Comparison of ENCODE assay signal across 8 cellular contexts in genomic region chr6:37516076-37516919, GRCh38. TPM values are rescaled to one million over a fixed set of nuclear protein-coding genes. Genes with fewer than 3 reads are reported as not detected.
DNase-seq lines count a peak whose midpoint lies in the region; ATAC-seq and TF ChIP-seq lines count a peak whose summit lies in the region.

No MANE protein-coding gene starts in this region.

- peaks cover 50 to 94% (median 79%) of the 10 kb centered on the region in 4 donors for H3K4me1 Mint-ChIP-seq in CD4-positive, alpha-beta memory T cell
- H3K4me1 Mint-ChIP-seq in naive B cell: peaks cover 29 to 37% (median 30%) of the 10 kb centered on the region in 3 donors
- peaks cover 95% of the 10 kb centered on the region for H3K4me1 Mint-ChIP-seq in stimulated activated naive CD8-positive, alpha-beta T cell treated with anti-CD3 and anti-CD28 coated beads, Interleukin-15, amount 100 ng/mL, for 72 hours

- H3K27me3 ChIP-seq in CD4-positive, alpha-beta memory T cell (ENCODE audit: insufficient read depth, low read length): no peaks in the 10 kb centered on the region
- H3K27me3 ChIP-seq in body of pancreas: no peaks in the 10 kb centered on the region

- TF ChIP-seq CTCF in body of pancreas (IDR thresholded peaks at IDR 0.05): no peak

- ATAC-seq in GM21515 (IDR thresholded peaks at IDR 0.05; ENCODE audit: unreplicated experiment): peak; percentile 45
- ATAC-seq in body of pancreas: peak; percentile 52
- ATAC-seq in naive B cell (ENCODE audit: low read depth in 2 of 2): peak; percentile 88 to 94
- ATAC-seq in stimulated activated naive CD8-positive, alpha-beta T cell treated with anti-CD3 and anti-CD28 coated beads, Interleukin-15, amount 100 ng/mL, for 72 hours: peak; percentile 91

- H3K4me1 ChIP-seq in CD4-positive, alpha-beta memory T cell (ENCODE audit: insufficient read depth, low read length): peaks cover 91% of the 10 kb centered on the region
- H3K4me1 ChIP-seq in body of pancreas: peaks cover 13% of the 10 kb centered on the region

- CTCF ChIA-PET in CD4-positive, alpha-beta memory T cell (lab: Charles Lee; ENCODE audit: partially characterized antibody): interaction anchor here (0.7 to 4.5 kb wide), 13 partner anchors 8 to 83 kb away, joined by 3 to 77 read pairs (median 8); partner anchors contain the start of genes CCDC167 and CMTR1

- peak overlapping the region; percentile 99 for H3K27ac ChIP-seq in CD4-positive, alpha-beta memory T cell (ENCODE audit: low read depth, low read length)
- peak overlapping the region in 1 of 4 donors; percentile 53 for H3K27ac ChIP-seq in body of pancreas

- H3K4me3 Mint-ChIP-seq in CD4-positive, alpha-beta memory T cell: peak overlapping the region; percentile 84 to 95 (median 92)
- H3K4me3 Mint-ChIP-seq in naive B cell: peak overlapping the region in 7 of 8 donors; percentile 36 to 78 (median 67)
- H3K4me3 Mint-ChIP-seq in stimulated activated naive CD8-positive, alpha-beta T cell treated with anti-CD3 and anti-CD28 coated beads, Interleukin-15, amount 100 ng/mL, for 72 hours: peak overlapping the region; percentile 93

- H3K27me3 Mint-ChIP-seq in CD4-positive, alpha-beta memory T cell: no peaks in the 10 kb centered on the region
- H3K27me3 Mint-ChIP-seq in naive B cell: peaks cover 0 to 22% (median 4%) of the 10 kb centered on the region in 3 donors
- no peaks in the 10 kb centered on the region for H3K27me3 Mint-ChIP-seq in stimulated activated naive CD8-positive, alpha-beta T cell treated with anti-CD3 and anti-CD28 coated beads, Interleukin-15, amount 100 ng/mL, for 72 hours

- H3K9me3 ChIP-seq in CD4-positive, alpha-beta memory T cell (ENCODE audit: control insufficient read depth in 1 of 2, low read length in 2 of 2): no peaks in the 10 kb centered on the region
- H3K9me3 ChIP-seq in body of pancreas: no peaks in the 10 kb centered on the region

- H3K9me3 Mint-ChIP-seq in CD4-positive, alpha-beta memory T cell: peaks cover 0 to 1% (median 0%) of the 10 kb centered on the region in 8 donors
- H3K9me3 Mint-ChIP-seq in naive B cell: peaks cover 0 to 6% (median 0%) of the 10 kb centered on the region in 7 donors
- H3K9me3 Mint-ChIP-seq in stimulated activated naive CD8-positive, alpha-beta T cell treated with anti-CD3 and anti-CD28 coated beads, Interleukin-15, amount 100 ng/mL, for 72 hours: no peaks in the 10 kb centered on the region

- no peak for TF ChIP-seq POLR2A in body of pancreas (IDR thresholded peaks at IDR 0.05)

- intact Hi-C loops in CD4-positive, alpha-beta memory T cell (cut with micrococcal nuclease): loop anchor here (1.0 to 2.0 kb wide), 5 partner anchors 8 to 83 kb away; partner anchors contain the start of gene CMTR1
- intact Hi-C loops in body of pancreas (cut with DNase I): no loop called here

- POLR2A ChIA-PET in CD4-positive, alpha-beta memory T cell (lab: Charles Lee; ENCODE audit: partially characterized antibody): interaction anchor here (0.7 to 16.9 kb wide), 21 partner anchors 13 to 528 kb away, joined by 3 to 977 read pairs (median 10); partner anchors contain the start of genes CCDC167, CMTR1 and MDGA1

- no peaks in the 10 kb centered on the region for H3K36me3 ChIP-seq in CD4-positive, alpha-beta memory T cell (ENCODE audit: insufficient read depth, low read length)
- no peaks in the 10 kb centered on the region for H3K36me3 ChIP-seq in body of pancreas (replicated peaks in 1 of 2; ENCODE audit: insufficient read depth in 1 of 2, low read depth in 2 of 2)

- peaks cover 0 to 11% of the 10 kb centered on the region in 2 donors for H3K36me3 Mint-ChIP-seq in CD4-positive, alpha-beta memory T cell
- no peaks in the 10 kb centered on the region for H3K36me3 Mint-ChIP-seq in naive B cell

- peak overlapping the region; percentile 49 to 70 for H3K4me3 ChIP-seq in CD4-positive, alpha-beta memory T cell (ENCODE audit: low read length in 2 of 2)
- H3K4me3 ChIP-seq in body of pancreas: no peak overlapping the region

- DNase-seq in CD4-positive, alpha-beta memory T cell: peak; percentile 92 to 99 (median 94)
- DNase-seq in NCI-H1417 treated with DMSO at 0.1 percent for 48 hours (lab: John Stamatoyannopoulos, UW) (peak; percentile 75), UCSD-AML1 (lab: John Stamatoyannopoulos, UW; ENCODE audit: unreplicated experiment) (peak; percentile 70), body of pancreas (peak; percentile 36 to 67 (median 52)), naive B cell (peak; percentile 20), LoVo (ENCODE audit: low spot score) (no peak)
- peak; percentile 86 to 96 for DNase-seq in stimulated activated naive CD8-positive, alpha-beta T cell treated with anti-CD3 and anti-CD28 coated beads, Interleukin-15, amount 100 ng/mL, for 72 hours

- 18 to 20% methylated on average over 12 to 18 of the region's 18 CpGs for WGBS in body of pancreas, 2 donors

- H3K27ac Mint-ChIP-seq in CD4-positive, alpha-beta memory T cell: peak overlapping the region; percentile 97 to 100 (median 100)
- H3K27ac Mint-ChIP-seq in naive B cell: peak overlapping the region in 5 of 6 donors; percentile 5 to 84 (median 74)
- peak overlapping the region; percentile 99 for H3K27ac Mint-ChIP-seq in stimulated activated naive CD8-positive, alpha-beta T cell treated with anti-CD3 and anti-CD28 coated beads, Interleukin-15, amount 100 ng/mL, for 72 hours

RNA-seq across cellular contexts. Expression of gene CCDC167, which starts 16.6 kb away (rescaled TPM):
- 10 to 100 TPM; 25.1 to 27.8 TPM for total RNA-seq in CD4-positive, alpha-beta memory T cell
- polyA plus RNA-seq in CD4-positive, alpha-beta memory T cell: 100 to 1,000 TPM; 151 to 226 TPM
- total RNA-seq in body of pancreas: 10 to 100 TPM in 1 of 2 donors, 1 to 10 TPM in 1; 7.6 to 10.9 TPM
- 10 to 100 TPM; 35.2 to 61.3 (median 52.4) TPM for polyA plus RNA-seq in naive B cell (ENCODE audit: low read depth in 6 of 6)

Comparison
In these comparisons a context has a peak if more than half of its experiments do, and no peak if none do; other contexts are left out.
1. H3K4me3 ChIP-seq: peak in CD4-positive, alpha-beta memory T cell (2 of 2); none in body of pancreas (0 of 2).
2. Peak in every context shown above with its lines, with median percentiles within 50 percentile points of each other: H3K27ac Mint-ChIP-seq, H3K4me3 Mint-ChIP-seq and ATAC-seq.